Comparison of ENCODE assay signal across 8 cellular contexts in the genomic region with DNA sequence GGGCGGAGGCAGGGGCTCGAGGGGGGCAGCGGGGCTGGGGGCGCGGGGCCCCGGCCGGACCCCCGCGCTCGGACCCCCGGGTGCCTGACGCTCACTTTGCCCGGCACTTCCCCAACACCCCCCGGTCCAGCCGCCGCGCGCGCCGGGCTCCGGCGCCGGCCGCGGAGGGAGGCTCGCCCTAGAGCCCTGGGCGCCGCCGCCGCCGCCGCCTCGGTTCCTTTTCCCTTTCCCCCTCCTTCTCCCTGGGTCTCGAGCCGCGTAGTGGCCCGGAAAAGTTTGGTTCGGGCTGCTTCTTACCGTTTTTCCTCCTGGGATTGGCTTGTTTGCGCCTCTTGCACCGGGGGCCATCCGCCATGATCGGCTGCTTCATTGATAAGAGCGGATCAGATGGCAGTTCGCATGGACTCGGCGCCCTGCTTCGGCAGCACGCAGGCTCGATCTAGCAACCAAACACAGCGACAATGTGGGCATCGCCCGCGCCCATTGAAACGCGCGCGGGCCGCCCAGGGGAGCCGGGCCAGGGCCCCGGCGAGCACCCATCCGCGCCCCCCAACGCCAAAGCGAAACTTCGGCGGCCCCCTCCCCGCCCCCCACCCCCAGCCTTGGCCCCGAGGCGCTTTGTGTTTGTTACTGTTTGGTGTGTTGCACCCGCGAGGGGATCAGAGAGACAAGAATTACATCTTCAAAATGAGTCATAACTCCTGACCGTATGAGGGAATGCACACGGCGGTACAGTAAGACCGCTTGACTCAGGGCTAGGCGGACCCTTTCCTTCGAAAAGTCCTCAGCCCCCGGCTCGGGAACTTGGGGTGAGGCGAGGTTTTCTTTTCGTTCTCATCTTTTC. TPM values are rescaled to one million over a fixed set of nuclear protein-coding genes. Genes with fewer than 3 reads are reported as not detected.
A peak's percentile ranks its signal among the peaks of the same experiment; 100 is the strongest.
DNase-seq lines count a peak whose midpoint lies in the region; ATAC-seq and TF ChIP-seq lines count a peak whose summit lies in the region.

No MANE protein-coding gene starts in this region.

- in situ Hi-C loops in Panc1 (cut with HindIII; ENCODE audit: low pct_unique_long_range_greater_than_20kb, low sequenced_read_pairs): no loop called here

- H2AFZ ChIP-seq in hepatocyte: peak overlapping the region; percentile 46

- H3K27me3 ChIP-seq in Panc1 (ENCODE audit: control insufficient read depth, insufficient read depth, low read length): peaks cover 48% of the 10 kb centered on the region
- H3K27me3 ChIP-seq in hepatocyte: peaks cover 77% of the 10 kb centered on the region

- H3K4me3 ChIP-seq in Panc1 (ENCODE audit: low read depth in 2 of 2, low read length in 2 of 2) (peak overlapping the region; percentile 58 to 66), hepatocyte (peak overlapping the region; percentile 71)

- peaks cover 0 to 8% (median 2%) of the 10 kb centered on the region in 7 donors for H3K9me3 Mint-ChIP-seq in CD14-positive monocyte

- H3K9me3 ChIP-seq in Panc1 (ENCODE audit: control insufficient read depth, insufficient read depth, low read depth, low read length) (no peaks in the 10 kb centered on the region), hepatocyte (ENCODE audit: low read depth) (no peaks in the 10 kb centered on the region)

- H3K27ac ChIP-seq in Panc1 (ENCODE audit: low read length) (no peak overlapping the region), hepatocyte (peak overlapping the region; percentile 90)

- H3K79me2 ChIP-seq in hepatocyte: peaks cover 63% of the 10 kb centered on the region

- no peak overlapping the region for H3K4me3 Mint-ChIP-seq in CD14-positive monocyte

- no peak for TF ChIP-seq CTCF in CD14-positive monocyte (IDR thresholded peaks at IDR 0.05)
- TF ChIP-seq CTCF in Panc1 (IDR thresholded peaks at IDR 0.05): no peak
- TF ChIP-seq CTCF in hepatocyte (IDR thresholded peaks at IDR 0.05; ENCODE audit: poor library complexity): no peak

- H3K27me3 Mint-ChIP-seq in CD14-positive monocyte (ENCODE audit: low read depth in 3 of 3): no peaks in the 10 kb centered on the region

- CTCF ChIA-PET in Panc1 (lab: Charles Lee): no interaction called here

- no peak overlapping the region for H3K27ac Mint-ChIP-seq in CD14-positive monocyte

- no peaks in the 10 kb centered on the region for H4K20me1 ChIP-seq in hepatocyte (ENCODE audit: insufficient read depth, poor library complexity, severe bottlenecking)

- intact Hi-C loops in CD14-positive monocyte (cut with micrococcal nuclease): loop anchor here (2.0 to 5.0 kb wide), 2 partner anchors 184 to 185 kb away; no protein-coding TSS in a partner anchor
- intact Hi-C loops in Panc1 (cut with micrococcal nuclease; ENCODE audit: unreplicated experiment): no loop called here

- POLR2A ChIA-PET in Panc1 (lab: Charles Lee): no interaction called here

- H3K4me1 ChIP-seq in Panc1 (ENCODE audit: control insufficient read depth, insufficient read depth, low read length): peaks cover 10% of the 10 kb centered on the region; the same call in 1 of the 2 replicates
- H3K4me1 ChIP-seq in hepatocyte (ENCODE audit: insufficient read depth): no peaks in the 10 kb centered on the region

- peaks cover 45% of the 10 kb centered on the region in 2 donors for H3K36me3 Mint-ChIP-seq in CD14-positive monocyte

- peaks cover 36% of the 10 kb centered on the region for H3K4me1 Mint-ChIP-seq in CD14-positive monocyte

- ATAC-seq in GM19025 (IDR thresholded peaks at IDR 0.05; ENCODE audit: low read depth, unreplicated experiment) (peak; percentile 55), HG03139 (IDR thresholded peaks at IDR 0.05; ENCODE audit: unreplicated experiment) (peak; percentile 46), Panc1 (peak; percentile 77)

- WGBS in hepatocyte (ENCODE audit: low lambda C conversion rate, missing lambda C conversion rate): 1% methylated on average over 36 of the region's 83 CpGs

- H3K4me2 ChIP-seq in hepatocyte: peak overlapping the region; percentile 78

- no TSS peak for BruUV-seq in Panc1 (replicated peaks; lab: Mats Ljungman, UMichigan)

- peak; percentile 78 for DNase-seq in CD14-positive monocyte (ENCODE audit: low spot score)
- DNase-seq in Panc1 (ENCODE audit: low read depth, low spot score): no peak
- DNase-seq in amniotic stem cell (lab: John Stamatoyannopoulos, UW): peak; percentile 82
- DNase-seq in hepatocyte (ENCODE audit: low spot score): peak; percentile 76
- peak; percentile 88 for DNase-seq in renal cortical epithelial cell (ENCODE audit: low read depth)
- DNase-seq in SHP77 (lab: John Stamatoyannopoulos, UW): no peak

- H3K36me3 ChIP-seq in Panc1 (ENCODE audit: control insufficient read depth, insufficient read depth, low read length) (no peaks in the 10 kb centered on the region), hepatocyte (replicated peaks; ENCODE audit: insufficient read depth, low read depth) (no peaks in the 10 kb centered on the region)

- no peaks in the 10 kb centered on the region for H3K9me2 ChIP-seq in hepatocyte (replicated peaks; ENCODE audit: insufficient read depth)

RNA-seq across cellular contexts. Expression of gene ZEB2, which starts 2.7 kb away (rescaled TPM):
- polyA plus RNA-seq in CD14-positive monocyte (10 to 100 TPM; 76.8 to 93.8 TPM), hepatocyte (17.2 and 17.8 TPM in 2 replicates)
- total RNA-seq in Panc1 (2021; ENCODE audit: unreplicated experiment) (1.1 TPM), hepatocyte (35.5 and 38.8 TPM in 2 replicates), renal cortical epithelial cell (9.7 and 23.8 TPM in 2 replicates)
- polyA plus RNA-seq in Panc1 (2012; ENCODE audit: insufficient read length): 0.10 TPM

Comparison
In these comparisons a context has a peak if more than half of its experiments do, and no peak if none do; other contexts are left out.
1. DNase-seq: peak in CD14-positive monocyte (single experiment), amniotic stem cell (single experiment), hepatocyte (single experiment) and renal cortical epithelial cell (single experiment); none in Panc1 (single experiment) and SHP77 (0 of 2).
2. Peak in every context shown above with its lines, with median percentiles within 50 percentile points of each other: ATAC-seq.